ENCODE assay signal across 9 cellular contexts in the genomic region with DNA sequence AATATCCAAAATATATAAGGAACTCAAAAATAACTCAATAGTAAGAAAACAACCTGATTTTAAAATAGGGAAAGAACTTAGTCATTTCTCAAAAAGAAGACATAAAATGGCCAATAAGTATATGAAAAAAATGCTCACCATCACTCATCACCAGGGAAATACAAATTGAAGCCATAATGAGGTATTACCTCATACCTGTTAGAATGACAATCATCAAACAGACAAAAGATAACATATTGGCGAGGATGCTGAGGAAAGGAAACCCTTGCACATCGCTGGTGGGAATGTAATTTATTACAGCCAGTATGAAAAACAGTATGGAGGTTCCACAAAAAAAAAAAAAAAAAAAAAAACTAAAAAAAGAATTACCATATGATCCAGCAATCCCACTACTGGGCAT.
"Had no signal": no experiment of that assay in that cellular context is flagged by ENCODE, and none has a peak within 500 bp of the region (broad histone marks: within the 10 kb centered on the region; RNA-seq: fewer than 3 reads in every experiment).

No MANE protein-coding gene starts in this region.

- ATAC-seq: GM23338, HepG2 had no signal

- H3K27ac Mint-ChIP-seq: GM23338 had no signal

- H3K27me3 Mint-ChIP-seq: IgD-negative memory B cell had no signal

- H3K27ac ChIP-seq: HL-60, KMS-11 had no signal

- DNase-seq: H9, HCEC 1CT, HFFc6, KBM-7 had no signal

- H3K9me3 Mint-ChIP-seq: GM23338, H9, HFFc6, IgD-negative memory B cell had no signal

- H3K4me3 ChIP-seq: GM23338 had no signal

- H3K4me3 Mint-ChIP-seq: GM23338, H9, HFFc6 had no signal
